Comparison of ENCODE assay signal across 9 cellular contexts in the genomic region with DNA sequence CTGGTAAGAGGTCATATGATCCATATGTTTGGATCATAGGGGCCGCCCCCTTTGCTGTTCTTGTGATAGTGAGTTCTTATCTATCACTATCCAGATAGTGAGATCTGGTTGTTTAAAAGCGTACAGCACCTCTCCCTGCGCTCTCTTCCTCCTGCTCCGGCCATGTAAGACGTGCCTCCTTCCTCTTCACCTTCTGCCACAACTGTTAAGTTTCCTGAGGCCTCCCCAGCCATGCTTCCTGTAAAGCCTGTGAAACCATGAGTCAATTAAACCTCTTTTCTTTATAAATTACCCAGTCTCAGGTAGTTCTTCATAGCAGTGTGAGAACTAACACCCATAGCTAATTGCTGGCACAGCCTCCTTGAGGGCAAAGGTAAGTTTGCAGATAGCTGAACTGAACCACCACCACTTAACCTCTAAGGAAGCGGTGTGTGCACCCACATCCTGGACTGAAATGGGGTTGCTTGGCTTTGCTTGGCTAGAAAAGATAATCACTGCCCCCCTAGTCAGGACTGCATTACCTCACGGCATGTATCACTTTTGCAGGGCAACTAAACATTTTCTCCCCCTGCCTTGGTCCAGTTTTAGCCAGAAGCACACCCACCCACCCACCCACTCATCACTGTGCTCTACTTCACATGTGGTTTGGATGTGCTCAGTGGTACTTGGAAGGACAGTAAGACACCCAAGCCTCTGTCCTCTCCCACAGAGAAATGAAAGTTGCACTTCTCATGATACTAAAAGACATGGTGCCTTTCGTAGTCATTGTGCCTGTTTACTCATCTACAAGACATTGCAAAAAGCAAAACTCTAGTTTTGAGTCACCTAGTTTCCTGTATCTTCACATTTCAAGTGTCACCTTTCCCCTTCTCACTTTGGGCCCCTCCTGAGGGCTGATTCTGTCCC. TPM values are rescaled to one million over a fixed set of nuclear protein-coding genes. Genes with fewer than 3 reads are reported as not detected.
A peak's percentile ranks its signal among the peaks of the same experiment; 100 is the strongest.
DNase-seq lines count a peak whose midpoint lies in the region; ATAC-seq, FAIRE-seq and TF ChIP-seq lines count a peak whose summit lies in the region.
"Had no signal": no experiment of that assay in that cellular context is flagged by ENCODE, and none has a peak within 500 bp of the region (broad histone marks: within the 10 kb centered on the region; RNA-seq: fewer than 3 reads in every experiment).

No MANE protein-coding gene starts in this region.

- peaks cover 62% of the 10 kb centered on the region for H3K36me3 ChIP-seq in upper lobe of right lung
- H3K36me3 ChIP-seq in aorta (ENCODE audit: control insufficient read depth in 1 of 2, insufficient read depth in 2 of 2, low read length in 1 of 2), result peaks cover 0 to 12% of the 10 kb centered on the region in 2 donors

- ATAC-seq in HG02642 (IDR thresholded peaks at IDR 0.05; ENCODE audit: poor library complexity, unreplicated experiment) (peak; percentile 74), upper lobe of right lung (peak; percentile 49), aorta (ENCODE audit: low FRiP score) (no peak)

- DNase-seq in GM12892 (ENCODE audit: insufficient read length) (peak; percentile 63), germinal center (ENCODE audit: low spot score) (peak; percentile 18), upper lobe of right lung (no peak), DMS79 treated with DMSO at 0.1 percent for 48 hours (lab: John Stamatoyannopoulos, UW) (no peak), aorta (no peak), cerebellum (ENCODE audit: low spot score) (no peak)
- DNase-seq in activated CD4-positive, CD25-positive, alpha-beta regulatory T cell (lab: John Stamatoyannopoulos, UW), result peak in 3 of 4 experiments; percentile 17 to 35 (median 33)

- H3K27ac ChIP-seq in upper lobe of right lung (peak overlapping the region; percentile 11), aorta (ENCODE audit: low read depth in 1 of 2, low read length in 2 of 2) (no peak overlapping the region)

- WGBS in aorta, 2 donors, result 90 to 93% methylated on average over 8 of the region's 8 CpGs

- peak; percentile 38; the same call in 1 of the 2 replicates for TF ChIP-seq POLR2A in GM12892 (IDR thresholded peaks at IDR 0.05; ENCODE audit: low read depth, low read length)

- H3K27me3 ChIP-seq in upper lobe of right lung, result no peaks in the 10 kb centered on the region
- H3K27me3 ChIP-seq in aorta (ENCODE audit: control insufficient read depth in 1 of 2, insufficient read depth in 2 of 2, low read length in 1 of 2), result no peaks in the 10 kb centered on the region

- intact Hi-C loops in upper lobe of right lung (cut with DNase I), result no loop called here
- intact Hi-C loops in aorta (cut with DNase I), result loop anchor here in 1 of 2 donors (10.0 kb wide), 1 partner anchor 185 kb away; no protein-coding TSS in a partner anchor

- no peak for TF ChIP-seq CTCF in upper lobe of right lung (IDR thresholded peaks at IDR 0.05)

- peaks cover 5% of the 10 kb centered on the region for H3K4me1 ChIP-seq in upper lobe of right lung
- H3K4me1 ChIP-seq in aorta (ENCODE audit: control insufficient read depth in 1 of 2, insufficient read depth in 2 of 2, low read length in 2 of 2), result no peaks in the 10 kb centered on the region

- peak; percentile 91 for FAIRE-seq in GM12892 (lab: Jason Lieb, UNC)
- FAIRE-seq: astrocyte had no signal

- no peaks in the 10 kb centered on the region for H3K9me3 ChIP-seq in upper lobe of right lung
- H3K9me3 ChIP-seq in aorta (ENCODE audit: control insufficient read depth, low read length), result no peaks in the 10 kb centered on the region

- H3K4me3 ChIP-seq in upper lobe of right lung (no peak overlapping the region), aorta (ENCODE audit: low read length in 2 of 2) (no peak overlapping the region)

RNA-seq across cellular contexts. Expression of a gene that starts 23.1 kb away (rescaled TPM):
- 11.6 TPM for polyA plus RNA-seq in GM12892 (2012; ENCODE audit: missing spikeins)
- total RNA-seq in upper lobe of right lung (31.6 TPM), aorta (10 to 100 TPM in 1 of 2 donors, 1 to 10 TPM in 1; 8.8 to 10.4 TPM), cerebellum (2.6 TPM)
- 1 to 10 TPM in 1 of 2 donors, under 1 TPM in 1; 0.41 to 3.5 TPM for polyA plus RNA-seq in aorta

RNA-seq across cellular contexts. Expression of a gene that starts 33.2 kb away (rescaled TPM):
- 114 TPM for polyA plus RNA-seq in GM12892 (2012; ENCODE audit: missing spikeins)
- total RNA-seq in upper lobe of right lung (65.4 TPM), aorta (10 to 100 TPM; 66.4 to 67.3 TPM), cerebellum (34.1 TPM)
- polyA plus RNA-seq in aorta, result 100 to 1,000 TPM in 1 of 2 donors, 10 to 100 TPM in 1; 80.4 to 111 TPM

RNA-seq across cellular contexts. Expression of a gene that starts 36.3 kb away (rescaled TPM):
- polyA plus RNA-seq in GM12892 (2012; ENCODE audit: missing spikeins), result 291 TPM
- 87.2 TPM for total RNA-seq in upper lobe of right lung
- 10 to 100 TPM; 56.3 to 74.0 TPM for total RNA-seq in aorta
- 100 to 1,000 TPM; 232 to 391 TPM for polyA plus RNA-seq in aorta
- 31.5 TPM for total RNA-seq in cerebellum

RNA-seq across cellular contexts. Expression of a gene that starts 59.7 kb away (rescaled TPM):
- 7.0 TPM for polyA plus RNA-seq in GM12892 (2012; ENCODE audit: missing spikeins)
- total RNA-seq in upper lobe of right lung (15.6 TPM), aorta (10 to 100 TPM in 1 of 2 donors, 1 to 10 TPM in 1; 9.8 to 11.1 TPM), cerebellum (3.2 TPM)
- 1 to 10 TPM; 5.3 to 5.6 TPM for polyA plus RNA-seq in aorta

Comparison
In these comparisons a context has a peak if more than half of its experiments do, and no peak if none do; other contexts are left out.
1. DNase-seq: peak in GM12892 (single experiment), activated CD4-positive, CD25-positive, alpha-beta regulatory T cell (3 of 4) and germinal center (single experiment); none in upper lobe of right lung (single experiment), DMS79 treated with DMSO at 0.1 percent for 48 hours (single experiment), aorta (0 of 2) and cerebellum (single experiment).